In genomic region chr15:100766225-100767001, GRCh38 we compare ENCODE assay signal across 18 cellular contexts.
A peak's percentile ranks its signal among the peaks of the same experiment; 100 is the strongest.
DNase-seq lines count a peak whose midpoint lies in the region; ATAC-seq, FAIRE-seq and TF ChIP-seq lines count a peak whose summit lies in the region.
"Had no signal": no experiment of that assay in that cellular context is flagged by ENCODE, and none has a peak within 500 bp of the region (broad histone marks: within the 10 kb centered on the region; RNA-seq: fewer than 3 reads in every experiment).

No MANE protein-coding gene starts in this region.

- H3K9me1 ChIP-seq in K562 (ENCODE audit: control insufficient read depth, insufficient read depth, low read length) = no peaks in the 10 kb centered on the region

- H3K36me3 ChIP-seq in K562 (ENCODE audit: control insufficient read depth, insufficient read depth, low read length) = no peaks in the 10 kb centered on the region
- no peaks in the 10 kb centered on the region for H3K36me3 ChIP-seq in smooth muscle cell (ENCODE audit: low read depth)
- H3K36me3 ChIP-seq in CD8-positive, alpha-beta T cell (ENCODE audit: insufficient read depth, low read length) = no peaks in the 10 kb centered on the region
- H3K36me3 ChIP-seq: BLaER1, upper lobe of left lung had no signal

- H3K9me3 Mint-ChIP-seq in neural crest cell (no peaks in the 10 kb centered on the region), glutamatergic neuron (ENCODE audit: unreplicated experiment) (peaks cover 2% of the 10 kb centered on the region)
- H3K9me3 Mint-ChIP-seq in activated CD4-positive, alpha-beta memory T cell treated with anti-CD3 and anti-CD28 coated beads, Interleukin-2, amount 10 ng/mL, durations not matched to agents 7 days and 5 days = no peaks in the 10 kb centered on the region
- no peaks in the 10 kb centered on the region for H3K9me3 Mint-ChIP-seq in CD8-positive, alpha-beta T cell
- H3K9me3 Mint-ChIP-seq: activated naive CD4-positive, alpha-beta T cell treated with anti-CD3 and anti-CD28 coated beads, Interleukin-2, amount 10 ng/mL, durations not matched to agents 7 days and 5 days; naive thymus-derived CD8-positive, alpha-beta T cell; stimulated activated memory B cell treated with anti-CD40 and anti-IgM and Interleukin-4, amounts not matched to agents 10 μg/mL and 1 μg/mL and 100 μg/mL, for 72 hours had no signal

- no peaks in the 10 kb centered on the region for H3K79me2 ChIP-seq in K562 (ENCODE audit: control insufficient read depth, insufficient read depth, low read length)
- H3K79me2 ChIP-seq in smooth muscle cell (ENCODE audit: low read depth) = no peaks in the 10 kb centered on the region

- H3K4me3 Mint-ChIP-seq in neural crest cell = no peak overlapping the region
- H3K4me3 Mint-ChIP-seq in activated CD4-positive, alpha-beta memory T cell treated with anti-CD3 and anti-CD28 coated beads, Interleukin-2, amount 10 ng/mL, durations not matched to agents 7 days and 5 days = no peak overlapping the region
- no peak overlapping the region for H3K4me3 Mint-ChIP-seq in CD8-positive, alpha-beta T cell
- H3K4me3 Mint-ChIP-seq in glutamatergic neuron (ENCODE audit: unreplicated experiment) = no peak overlapping the region
- H3K4me3 Mint-ChIP-seq: activated naive CD4-positive, alpha-beta T cell treated with anti-CD3 and anti-CD28 coated beads, Interleukin-2, amount 10 ng/mL, durations not matched to agents 7 days and 5 days; naive thymus-derived CD8-positive, alpha-beta T cell; stimulated activated memory B cell treated with anti-CD40 and anti-IgM and Interleukin-4, amounts not matched to agents 10 μg/mL and 1 μg/mL and 100 μg/mL, for 72 hours had no signal

- intact Hi-C loops in K562 (cut with micrococcal nuclease) = no loop called here
- intact Hi-C loops in CD8-positive, alpha-beta T cell (cut with DNase I, micrococcal nuclease) = no loop called here

- no peaks in the 10 kb centered on the region for H3F3A ChIP-seq in smooth muscle cell (ENCODE audit: low read depth)

- no peaks in the 10 kb centered on the region for H3K9me3 ChIP-seq in K562 (replicated peaks; ENCODE audit: control insufficient read depth, insufficient read depth, low read depth, low read length)
- no peaks in the 10 kb centered on the region for H3K9me3 ChIP-seq in smooth muscle cell (replicated peaks; ENCODE audit: low read depth)
- H3K9me3 ChIP-seq in CD8-positive, alpha-beta T cell (ENCODE audit: low read length) = no peaks in the 10 kb centered on the region
- H3K9me3 ChIP-seq: upper lobe of left lung had no signal

- FAIRE-seq in K562 (lab: Jason Lieb, UNC) = no peak

- H3K4me1 Mint-ChIP-seq in neural crest cell (peaks cover 8% of the 10 kb centered on the region), glutamatergic neuron (ENCODE audit: low read depth, unreplicated experiment) (peaks cover 10% of the 10 kb centered on the region)
- H3K4me1 Mint-ChIP-seq in activated CD4-positive, alpha-beta memory T cell treated with anti-CD3 and anti-CD28 coated beads, Interleukin-2, amount 10 ng/mL, durations not matched to agents 7 days and 5 days = no peaks in the 10 kb centered on the region
- H3K4me1 Mint-ChIP-seq in CD8-positive, alpha-beta T cell (ENCODE audit: low read depth) = no peaks in the 10 kb centered on the region
- H3K4me1 Mint-ChIP-seq: activated naive CD4-positive, alpha-beta T cell treated with anti-CD3 and anti-CD28 coated beads, Interleukin-2, amount 10 ng/mL, durations not matched to agents 7 days and 5 days; stimulated activated memory B cell treated with anti-CD40 and anti-IgM and Interleukin-4, amounts not matched to agents 10 μg/mL and 1 μg/mL and 100 μg/mL, for 72 hours had no signal

- H3K27ac Mint-ChIP-seq in neural crest cell (ENCODE audit: unreplicated experiment) = peak overlapping the region; percentile 38
- no peak overlapping the region for H3K27ac Mint-ChIP-seq in activated CD4-positive, alpha-beta memory T cell treated with anti-CD3 and anti-CD28 coated beads, Interleukin-2, amount 10 ng/mL, durations not matched to agents 7 days and 5 days
- no peak overlapping the region for H3K27ac Mint-ChIP-seq in CD8-positive, alpha-beta T cell
- H3K27ac Mint-ChIP-seq in glutamatergic neuron (ENCODE audit: unreplicated experiment) = no peak overlapping the region
- H3K27ac Mint-ChIP-seq: activated naive CD4-positive, alpha-beta T cell treated with anti-CD3 and anti-CD28 coated beads, Interleukin-2, amount 10 ng/mL, durations not matched to agents 7 days and 5 days; stimulated activated memory B cell treated with anti-CD40 and anti-IgM and Interleukin-4, amounts not matched to agents 10 μg/mL and 1 μg/mL and 100 μg/mL, for 72 hours had no signal

- in situ Hi-C loops in K562 (cut with MboI) = no loop called here

- TF ChIP-seq CTCF in AG10803 (conservative IDR thresholded peaks at IDR 0.05; ENCODE audit: low read length) = no peak
- TF ChIP-seq CTCF in GM20000 (IDR thresholded peaks at IDR 0.05; ENCODE audit: extremely low read depth, missing control alignments) = no peak
- TF ChIP-seq CTCF in K562 (IDR thresholded peaks at IDR 0.05 in 2 of 3, conservative IDR thresholded peaks at IDR 0.05 in 1 of 3; ENCODE audit: insufficient read depth in 2 of 3, low read depth in 1 of 3, low read length in 3 of 3) = no peak
- no peak for TF ChIP-seq CTCF in neural crest cell (conservative IDR thresholded peaks at IDR 0.05)
- TF ChIP-seq CTCF in smooth muscle cell (IDR thresholded peaks at IDR 0.05; ENCODE audit: borderline replicate concordance, insufficient read depth, poor library complexity, severe bottlenecking) = no peak
- TF ChIP-seq CTCF in CD8-positive, alpha-beta T cell (IDR thresholded peaks at IDR 0.05) = no peak
- TF ChIP-seq CTCF in glutamatergic neuron (IDR thresholded peaks at IDR 0.05; ENCODE audit: partially characterized antibody, unreplicated experiment) = no peak

- TF ChIP-seq POLR2A in K562 (conservative IDR thresholded peaks at IDR 0.05) = no peak

- POLR2A ChIA-PET in K562 (lab: Yijun Ruan, JAX) = interaction anchor here (0.6 to 0.7 kb wide), 2 partner anchors 19 to 51 kb away, joined by 3 read pairs; no protein-coding TSS in a partner anchor
- POLR2A ChIA-PET in activated CD4-positive, alpha-beta memory T cell treated with anti-CD3 and anti-CD28 coated beads, Interleukin-2, amount 10 ng/mL, durations not matched to agents 7 days and 5 days (lab: Charles Lee) = no interaction called here
- POLR2A ChIA-PET in CD8-positive, alpha-beta T cell (lab: Charles Lee) = no interaction called here

- no TSS peak for BruUV-seq in K562 (replicated peaks; lab: Mats Ljungman, UMichigan)

- H4K20me1 ChIP-seq in K562 (replicated peaks; ENCODE audit: control insufficient read depth, insufficient read depth, low read length) (no peaks in the 10 kb centered on the region), smooth muscle cell (ENCODE audit: low read depth) (no peaks in the 10 kb centered on the region)
- H4K20me1 ChIP-seq: BLaER1 had no signal

- no peak overlapping the region for H3K27ac ChIP-seq in K562 (ENCODE audit: extremely low read depth, low read depth, low read length)
- H3K27ac ChIP-seq in smooth muscle cell (ENCODE audit: low read depth) = no peak overlapping the region
- no peak overlapping the region for H3K27ac ChIP-seq in CD8-positive, alpha-beta T cell (ENCODE audit: low read depth, low read length)
- H3K27ac ChIP-seq: BLaER1, dorsolateral prefrontal cortex, upper lobe of left lung had no signal

- ATAC-seq in K562 = no peak
- no peak for ATAC-seq in CD8-positive, alpha-beta T cell
- ATAC-seq: HCT116; naive thymus-derived CD8-positive, alpha-beta T cell; stimulated activated memory B cell treated with anti-CD40 and anti-IgM and Interleukin-4, amounts not matched to agents 10 μg/mL and 1 μg/mL and 100 μg/mL, for 72 hours had no signal

- H3K4me3 ChIP-seq in AG10803 (ENCODE audit: low read length) (no peak overlapping the region), K562 (no peak overlapping the region), smooth muscle cell (no peak overlapping the region)
- H3K4me3 ChIP-seq in CD8-positive, alpha-beta T cell (ENCODE audit: low read depth, low read length) = no peak overlapping the region
- H3K4me3 ChIP-seq: BLaER1, dorsolateral prefrontal cortex, upper lobe of left lung had no signal

- no peak overlapping the region for H3K4me2 ChIP-seq in K562 (ENCODE audit: insufficient read depth, low read length)
- H3K4me2 ChIP-seq in smooth muscle cell = no peak overlapping the region
- H3K4me2 ChIP-seq: BLaER1 had no signal

- H2AFZ ChIP-seq in K562 (ENCODE audit: low read depth, low read length) = no peak overlapping the region
- no peak overlapping the region for H2AFZ ChIP-seq in smooth muscle cell (ENCODE audit: low read depth)

- no peak for TF ChIP-seq RAD21 in K562 (CRISPR knock-in tag; conservative IDR thresholded peaks at IDR 0.05 in 1 of 2, IDR thresholded peaks at IDR 0.05 in 1 of 2)

- no peaks in the 10 kb centered on the region for H3K4me1 ChIP-seq in K562 (replicated peaks in 1 of 2; ENCODE audit: control insufficient read depth in 2 of 2, insufficient read depth in 2 of 2, low read length in 2 of 2)
- H3K4me1 ChIP-seq in smooth muscle cell (ENCODE audit: low read depth) = no peaks in the 10 kb centered on the region
- no peaks in the 10 kb centered on the region for H3K4me1 ChIP-seq in CD8-positive, alpha-beta T cell (ENCODE audit: insufficient read depth, low read length)
- H3K4me1 ChIP-seq: upper lobe of left lung had no signal

- DNase-seq in AG10803 (ENCODE audit: low read depth) (peak; percentile 60), GM20000 (ENCODE audit: low spot score) (peak; percentile 5), K562 (ENCODE audit: extremely low read depth in 1 of 4, low spot score in 3 of 4) (no peak), neural crest cell (ENCODE audit: low read depth, low spot score) (no peak), smooth muscle cell (lab: John Stamatoyannopoulos, UW; ENCODE audit: unreplicated experiment) (no peak), glutamatergic neuron (no peak)
- DNase-seq in activated CD4-positive, alpha-beta memory T cell treated with anti-CD3 and anti-CD28 coated beads, Interleukin-2, amount 10 ng/mL, durations not matched to agents 7 days and 5 days = no peak
- DNase-seq in CD8-positive, alpha-beta T cell = no peak
- DNase-seq: activated naive CD4-positive, alpha-beta T cell treated with anti-CD3 and anti-CD28 coated beads, Interleukin-2, amount 10 ng/mL, durations not matched to agents 7 days and 5 days; DMS53; naive thymus-derived CD8-positive, alpha-beta T cell; NCI-H2227 treated with DMSO at 0.1 percent for 48 hours had no signal

- no peaks in the 10 kb centered on the region for H3K36me3 Mint-ChIP-seq in neural crest cell (ENCODE audit: low read depth)
- H3K36me3 Mint-ChIP-seq in activated CD4-positive, alpha-beta memory T cell treated with anti-CD3 and anti-CD28 coated beads, Interleukin-2, amount 10 ng/mL, durations not matched to agents 7 days and 5 days (ENCODE audit: low read depth) = no peaks in the 10 kb centered on the region
- H3K36me3 Mint-ChIP-seq in CD8-positive, alpha-beta T cell = no peaks in the 10 kb centered on the region
- no peaks in the 10 kb centered on the region for H3K36me3 Mint-ChIP-seq in glutamatergic neuron (ENCODE audit: unreplicated experiment)
- H3K36me3 Mint-ChIP-seq: activated naive CD4-positive, alpha-beta T cell treated with anti-CD3 and anti-CD28 coated beads, Interleukin-2, amount 10 ng/mL, durations not matched to agents 7 days and 5 days; brain; naive thymus-derived CD8-positive, alpha-beta T cell; stimulated activated memory B cell treated with anti-CD40 and anti-IgM and Interleukin-4, amounts not matched to agents 10 μg/mL and 1 μg/mL and 100 μg/mL, for 72 hours had no signal

- WGBS in K562 (ENCODE audit: insufficient coverage, low coverage, missing lambda C conversion rate) = under 1% methylated on average over 13 of the region's 13 CpGs
- 64% methylated on average over 13 of the region's 13 CpGs for WGBS in smooth muscle cell (ENCODE audit: low lambda C conversion rate)

- no peaks in the 10 kb centered on the region for H3K27me3 Mint-ChIP-seq in neural crest cell (ENCODE audit: low read depth)
- no peaks in the 10 kb centered on the region for H3K27me3 Mint-ChIP-seq in activated CD4-positive, alpha-beta memory T cell treated with anti-CD3 and anti-CD28 coated beads, Interleukin-2, amount 10 ng/mL, durations not matched to agents 7 days and 5 days
- H3K27me3 Mint-ChIP-seq in CD8-positive, alpha-beta T cell (ENCODE audit: low read depth) = peaks cover 6% of the 10 kb centered on the region
- peaks cover 10% of the 10 kb centered on the region for H3K27me3 Mint-ChIP-seq in glutamatergic neuron (ENCODE audit: unreplicated experiment)

- TF ChIP-seq EP300 in K562 (IDR thresholded peaks at IDR 0.05; ENCODE audit: low read length) = no peak

- H3K9ac ChIP-seq in K562 (ENCODE audit: insufficient read depth in 1 of 2, low read depth in 2 of 2, low read length in 2 of 2) (no peak overlapping the region), smooth muscle cell (ENCODE audit: low read depth) (no peak overlapping the region)
- H3K9ac ChIP-seq: BLaER1 had no signal

- CTCF ChIA-PET in K562 (lab: Yijun Ruan, JAX; ENCODE audit: low intra/inter-chr PET ratio) = no interaction called here
- CTCF ChIA-PET in activated CD4-positive, alpha-beta memory T cell treated with anti-CD3 and anti-CD28 coated beads, Interleukin-2, amount 10 ng/mL, durations not matched to agents 7 days and 5 days (lab: Charles Lee) = no interaction called here
- CTCF ChIA-PET in CD8-positive, alpha-beta T cell (lab: Charles Lee) = no interaction called here

- H3K27me3 ChIP-seq in K562 (ENCODE audit: control insufficient read depth in 2 of 2, insufficient read depth in 2 of 2, low read length in 2 of 2) (peaks cover 9 to 52% of the 10 kb centered on the region in 2 experiments; a peak in 4 of 5 replicates), smooth muscle cell (ENCODE audit: low read depth) (no peaks in the 10 kb centered on the region)
- no peaks in the 10 kb centered on the region for H3K27me3 ChIP-seq in CD8-positive, alpha-beta T cell (ENCODE audit: insufficient read depth, low read length)
- H3K27me3 ChIP-seq: upper lobe of left lung had no signal

Comparison
In these comparisons a context has a peak if more than half of its experiments do, and no peak if none do; other contexts are left out.
1. DNase-seq: peak in AG10803 (single experiment) and GM20000 (single experiment); none in K562 (0 of 4), neural crest cell (single experiment), smooth muscle cell (single experiment), activated CD4-positive, alpha-beta memory T cell treated with anti-CD3 and anti-CD28 coated beads, Interleukin-2, amount 10 ng/mL, durations not matched to agents 7 days and 5 days (single experiment), CD8-positive, alpha-beta T cell (0 of 7) and glutamatergic neuron (single experiment).